Comparison of ENCODE assay signal across 1 cellular context in the genomic region with DNA sequence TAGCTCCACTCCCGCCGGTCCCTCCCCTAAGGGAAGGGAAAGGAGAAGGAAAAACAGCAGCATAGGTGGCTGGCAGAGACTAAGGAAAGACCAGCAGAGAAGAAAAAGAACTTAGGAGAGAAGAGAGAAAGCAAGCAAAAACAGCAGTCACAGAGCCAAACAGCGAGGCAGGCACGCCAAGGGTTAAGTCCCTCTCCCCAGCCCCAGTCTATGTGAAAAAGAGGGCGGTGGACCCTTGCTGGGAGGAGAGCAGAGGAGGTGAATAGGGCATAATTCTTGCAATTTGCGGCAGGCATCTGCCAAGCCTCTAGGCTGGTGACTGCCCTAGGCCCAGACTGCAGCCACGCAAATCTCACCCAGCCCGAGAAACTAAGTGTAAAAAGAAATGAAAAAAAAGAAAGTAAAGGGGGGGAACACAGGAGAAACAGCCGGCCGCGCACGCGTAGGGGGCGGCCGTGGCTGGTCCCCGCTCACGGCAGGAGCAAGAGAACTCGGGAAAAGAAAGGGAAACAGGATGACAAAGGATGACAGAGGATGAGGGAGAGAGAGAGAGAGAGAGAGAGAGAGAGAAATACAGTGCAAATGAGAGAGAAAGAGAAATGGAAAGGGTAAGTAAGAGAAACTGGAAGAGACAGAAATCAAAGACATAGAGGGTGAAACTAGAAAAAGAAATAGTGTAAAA.
TF ChIP-seq lines count a peak whose summit lies in the region.

No MANE protein-coding gene starts in this region.

TF ChIP-seq in K562, 482 proteins besides CTCF, POLR2A, EP300 and RAD21:
- TF ChIP-seq TCFL5 (CRISPR knock-in tag; conservative IDR thresholded peaks at IDR 0.05) (no peak), NCOA6 (IDR thresholded peaks at IDR 0.05) (no peak), ZNF512 (tag; IDR thresholded peaks at IDR 0.05) (peak; percentile 70), ZNF239 (CRISPR knock-in tag; IDR thresholded peaks at IDR 0.05) (no peak), FOXP4 (CRISPR knock-in tag; IDR thresholded peaks at IDR 0.05; ENCODE audit: borderline replicate concordance) (no peak), POLR2B (IDR thresholded peaks at IDR 0.05; ENCODE audit: low read depth, partially characterized antibody) (no peak), RBM15 (IDR thresholded peaks at IDR 0.05; ENCODE audit: insufficient read depth, low read length) (no peak), HDAC1 (IDR thresholded peaks at IDR 0.05) (peak in 1 of 2 experiments; percentile 53; a peak in 2 of 4 replicates), ZNF699 (CRISPR knock-in tag; IDR thresholded peaks at IDR 0.05; ENCODE audit: insufficient replicate concordance) (no peak), MNT (conservative IDR thresholded peaks at IDR 0.05) (no peak), TAF15 (IDR thresholded peaks at IDR 0.05; ENCODE audit: low read depth, low read length) (no peak), ZNF764 (CRISPR knock-in tag; IDR thresholded peaks at IDR 0.05; ENCODE audit: low read depth) (no peak), ELF4 (CRISPR knock-in tag; IDR thresholded peaks at IDR 0.05) (no peak), POLR3A (IDR thresholded peaks at IDR 0.05; ENCODE audit: borderline replicate concordance, extremely low read depth, insufficient read depth, insufficient read length) (no peak), MYBL2 (IDR thresholded peaks at IDR 0.05; ENCODE audit: low read depth) (no peak), MYBL2 (CRISPR knock-in tag; IDR thresholded peaks at IDR 0.05; ENCODE audit: borderline replicate concordance) (no peak), NRF1 (conservative IDR thresholded peaks at IDR 0.05 in 1 of 2, IDR thresholded peaks at IDR 0.05 in 1 of 2) (peak; percentile 53 to 63), MCM2 (IDR thresholded peaks at IDR 0.05; ENCODE audit: low read depth) (no peak), ZNF3 (CRISPR knock-in tag; IDR thresholded peaks at IDR 0.05) (no peak), DPF2 (IDR thresholded peaks at IDR 0.05) (0 out of 2 replicates have a peak, but pooled peaks have one; percentile 22), ZEB2 (IDR thresholded peaks at IDR 0.05) (no peak), SAP30 (IDR thresholded peaks at IDR 0.05; ENCODE audit: borderline replicate concordance, insufficient read depth, low read depth, low read length, poor library complexity, severe bottlenecking) (no peak)
- TF ChIP-seq, protein P1, sequence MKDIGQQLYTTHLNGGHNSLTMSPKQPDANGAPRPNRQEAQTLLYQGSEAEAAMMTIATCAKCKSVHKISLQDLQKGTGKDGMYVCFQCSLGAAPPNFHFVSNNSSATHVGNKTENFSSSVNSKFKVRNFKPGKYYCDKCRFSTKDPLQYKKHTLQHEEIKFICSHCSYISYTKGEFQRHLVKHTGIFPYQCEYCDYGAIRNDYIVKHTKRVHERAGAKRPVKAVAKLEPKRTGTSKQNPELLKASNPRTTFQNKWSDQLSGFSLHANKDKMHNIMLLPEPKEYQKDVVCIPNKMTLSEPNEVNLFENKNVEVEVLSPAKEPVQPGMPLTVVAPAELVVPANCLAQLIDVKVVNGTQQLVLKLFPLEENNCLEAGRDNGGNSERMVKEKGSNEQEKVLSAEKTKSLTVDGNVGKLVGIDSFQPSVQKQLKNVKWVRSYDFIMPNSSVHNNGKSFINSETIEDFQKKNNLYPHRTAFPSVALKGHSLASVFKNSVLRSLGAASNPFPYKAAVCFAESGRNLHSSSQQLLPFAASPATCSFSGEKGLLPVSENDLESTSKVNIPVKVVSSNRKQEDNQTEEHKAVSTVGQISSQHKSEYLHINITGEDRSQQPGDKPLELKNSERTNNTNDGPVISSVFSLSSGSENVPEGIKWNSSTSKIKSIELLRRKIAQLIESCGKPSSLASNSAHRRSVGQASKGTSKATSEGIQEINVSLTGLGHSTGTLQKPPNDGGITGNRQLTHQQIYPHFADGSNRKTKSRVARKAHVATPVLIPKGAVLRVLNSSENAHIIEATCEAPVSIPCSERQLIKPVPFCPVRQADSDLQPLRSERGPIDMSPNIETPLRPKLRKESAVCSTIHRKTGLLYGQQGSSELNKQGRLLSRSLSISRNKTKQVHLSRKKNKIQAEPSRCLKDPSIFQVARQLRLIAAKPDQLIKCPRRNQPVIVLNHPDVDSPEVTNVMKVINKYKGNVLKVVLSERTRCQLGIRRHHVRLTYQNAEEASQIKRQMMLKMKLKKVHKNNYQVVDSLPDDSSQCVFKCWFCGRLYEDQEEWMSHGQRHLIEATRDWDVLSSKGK (CRISPR knock-in tag; IDR thresholded peaks at IDR 0.05): no peak
- TF ChIP-seq, protein P2, sequence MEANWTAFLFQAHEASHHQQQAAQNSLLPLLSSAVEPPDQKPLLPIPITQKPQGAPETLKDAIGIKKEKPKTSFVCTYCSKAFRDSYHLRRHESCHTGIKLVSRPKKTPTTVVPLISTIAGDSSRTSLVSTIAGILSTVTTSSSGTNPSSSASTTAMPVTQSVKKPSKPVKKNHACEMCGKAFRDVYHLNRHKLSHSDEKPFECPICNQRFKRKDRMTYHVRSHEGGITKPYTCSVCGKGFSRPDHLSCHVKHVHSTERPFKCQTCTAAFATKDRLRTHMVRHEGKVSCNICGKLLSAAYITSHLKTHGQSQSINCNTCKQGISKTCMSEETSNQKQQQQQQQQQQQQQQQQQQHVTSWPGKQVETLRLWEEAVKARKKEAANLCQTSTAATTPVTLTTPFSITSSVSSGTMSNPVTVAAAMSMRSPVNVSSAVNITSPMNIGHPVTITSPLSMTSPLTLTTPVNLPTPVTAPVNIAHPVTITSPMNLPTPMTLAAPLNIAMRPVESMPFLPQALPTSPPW (CRISPR knock-in tag; IDR thresholded peaks at IDR 0.05): no peak
- TF ChIP-seq, protein P3, sequence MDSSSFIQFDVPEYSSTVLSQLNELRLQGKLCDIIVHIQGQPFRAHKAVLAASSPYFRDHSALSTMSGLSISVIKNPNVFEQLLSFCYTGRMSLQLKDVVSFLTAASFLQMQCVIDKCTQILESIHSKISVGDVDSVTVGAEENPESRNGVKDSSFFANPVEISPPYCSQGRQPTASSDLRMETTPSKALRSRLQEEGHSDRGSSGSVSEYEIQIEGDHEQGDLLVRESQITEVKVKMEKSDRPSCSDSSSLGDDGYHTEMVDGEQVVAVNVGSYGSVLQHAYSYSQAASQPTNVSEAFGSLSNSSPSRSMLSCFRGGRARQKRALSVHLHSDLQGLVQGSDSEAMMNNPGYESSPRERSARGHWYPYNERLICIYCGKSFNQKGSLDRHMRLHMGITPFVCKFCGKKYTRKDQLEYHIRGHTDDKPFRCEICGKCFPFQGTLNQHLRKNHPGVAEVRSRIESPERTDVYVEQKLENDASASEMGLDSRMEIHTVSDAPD (CRISPR knock-in tag; IDR thresholded peaks at IDR 0.05): no peak
